ENCODE assay signal across 12 cellular contexts in the genomic region with DNA sequence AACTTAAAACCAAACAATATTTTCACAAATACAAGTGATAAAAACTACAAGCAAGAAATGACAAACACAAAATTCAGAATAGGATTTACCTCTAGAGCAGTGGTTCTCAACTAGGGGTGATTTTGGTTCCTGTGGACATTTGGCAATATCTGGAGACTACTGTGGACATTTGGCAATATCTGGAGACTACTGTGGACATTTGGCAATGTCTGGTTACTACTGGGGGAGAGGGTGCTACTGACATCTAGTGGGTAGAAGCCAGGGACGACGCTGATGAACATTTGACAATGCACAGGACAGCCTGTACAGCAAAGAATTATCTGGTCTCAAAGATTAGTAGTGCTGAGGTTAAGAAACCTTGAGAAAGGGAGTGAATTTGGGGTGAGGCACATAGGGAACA.
A peak's percentile ranks its signal among the peaks of the same experiment; 100 is the strongest.
DNase-seq lines count a peak whose midpoint lies in the region; ATAC-seq and TF ChIP-seq lines count a peak whose summit lies in the region.
"Had no signal": no experiment of that assay in that cellular context is flagged by ENCODE, and none has a peak within 500 bp of the region (broad histone marks: within the 10 kb centered on the region; RNA-seq: fewer than 3 reads in every experiment).

No MANE protein-coding gene starts in this region.

- H3K4me1 ChIP-seq in endodermal cell (ENCODE audit: control insufficient read depth, insufficient read depth, low read length), result no peaks in the 10 kb centered on the region
- H3K4me1 ChIP-seq: HAP-1 had no signal

- no peaks in the 10 kb centered on the region for H3K36me3 Mint-ChIP-seq in endodermal cell (ENCODE audit: low read depth)
- no peaks in the 10 kb centered on the region for H3K36me3 Mint-ChIP-seq in activated T-helper 1 cell treated with anti-CD3 and anti-CD28 coated beads, Interleukin-12 subunit alpha, Interleukin-12 subunit beta, Interleukin-2, Interleukin-4 antibody, amounts not matched to agents 30 ng/mL and 10 ng/mL and 1 ng/mL, durations not matched to agents 14 hours and 24 hours and 36 hours (ENCODE audit: low read depth)
- H3K36me3 Mint-ChIP-seq in activated naive CD4-positive, alpha-beta T cell treated with anti-CD3 and anti-CD28 coated beads, Interleukin-2, amount 50 U/mL, for 72 hours, result no peaks in the 10 kb centered on the region

- H3K36me3 ChIP-seq in endodermal cell (ENCODE audit: control insufficient read depth, insufficient read depth, low read length), result no peaks in the 10 kb centered on the region
- H3K36me3 ChIP-seq: BLaER1 treated with 17β-estradiol and CSF1 and Interleukin-3, amounts not matched to agents 10 nM and 100 nM; HAP-1 had no signal

- no peak overlapping the region for H3K4me3 ChIP-seq in endodermal cell (ENCODE audit: low read length)
- no peak overlapping the region for H3K4me3 ChIP-seq in retinal pigment epithelial cell (ENCODE audit: low read length)
- H3K4me3 ChIP-seq: BLaER1 treated with 17β-estradiol and CSF1 and Interleukin-3, amounts not matched to agents 10 nM and 100 nM; HAP-1 had no signal

- DNase-seq in NCI-H2081 (lab: John Stamatoyannopoulos, UW) (peak; percentile 11 to 19), NCI-H2081 treated with DMSO at 0.1 percent for 48 hours (lab: John Stamatoyannopoulos, UW) (no peak), NCI-H82 treated with DMSO at 0.1 percent for 48 hours (lab: John Stamatoyannopoulos, UW; ENCODE audit: unreplicated experiment) (peak; percentile 7), endodermal cell (no peak), retinal pigment epithelial cell (ENCODE audit: low read depth) (no peak)
- DNase-seq in activated T-helper 1 cell treated with anti-CD3 and anti-CD28 coated beads, Interleukin-12 subunit alpha, Interleukin-12 subunit beta, Interleukin-2, Interleukin-4 antibody, amounts not matched to agents 30 ng/mL and 10 ng/mL and 1 ng/mL, durations not matched to agents 14 hours and 24 hours and 36 hours (ENCODE audit: low spot score), result no peak
- DNase-seq in activated naive CD4-positive, alpha-beta T cell treated with anti-CD3 and anti-CD28 coated beads, Interleukin-2, amount 50 U/mL, for 72 hours (ENCODE audit: low spot score in 2 of 2), result no peak
- DNase-seq: activated naive CD4-positive, alpha-beta T cell; NCI-H510A treated with DMSO at 0.1 percent for 48 hours had no signal

- intact Hi-C loops in activated T-helper 1 cell treated with anti-CD3 and anti-CD28 coated beads, Interleukin-12 subunit alpha, Interleukin-12 subunit beta, Interleukin-2, Interleukin-4 antibody, amounts not matched to agents 30 ng/mL and 10 ng/mL and 1 ng/mL, durations not matched to agents 14 hours and 24 hours and 36 hours (cut with micrococcal nuclease), result no loop called here

- H3K27me3 ChIP-seq in endodermal cell (ENCODE audit: control insufficient read depth, insufficient read depth, low read length, poor library complexity, severe bottlenecking), result no peaks in the 10 kb centered on the region

- H3K27ac Mint-ChIP-seq in endodermal cell, result no peak overlapping the region
- no peak overlapping the region for H3K27ac Mint-ChIP-seq in activated T-helper 1 cell treated with anti-CD3 and anti-CD28 coated beads, Interleukin-12 subunit alpha, Interleukin-12 subunit beta, Interleukin-2, Interleukin-4 antibody, amounts not matched to agents 30 ng/mL and 10 ng/mL and 1 ng/mL, durations not matched to agents 14 hours and 24 hours and 36 hours
- no peak overlapping the region for H3K27ac Mint-ChIP-seq in activated naive CD4-positive, alpha-beta T cell treated with anti-CD3 and anti-CD28 coated beads, Interleukin-2, amount 50 U/mL, for 72 hours

- no peaks in the 10 kb centered on the region for H3K27me3 Mint-ChIP-seq in endodermal cell (ENCODE audit: insufficient read depth)
- no peaks in the 10 kb centered on the region for H3K27me3 Mint-ChIP-seq in activated T-helper 1 cell treated with anti-CD3 and anti-CD28 coated beads, Interleukin-12 subunit alpha, Interleukin-12 subunit beta, Interleukin-2, Interleukin-4 antibody, amounts not matched to agents 30 ng/mL and 10 ng/mL and 1 ng/mL, durations not matched to agents 14 hours and 24 hours and 36 hours (ENCODE audit: insufficient read depth)

- 70% methylated on average over 2 of the region's 2 CpGs; no CpG with 5 or more reads in 1 of the 2 experiments for WGBS in endodermal cell (ENCODE audit: insufficient coverage in 1 of 2, insufficient read length in 1 of 2), 2 experiments

- H3K9me3 Mint-ChIP-seq in endodermal cell, result peaks cover 35% of the 10 kb centered on the region
- no peaks in the 10 kb centered on the region for H3K9me3 Mint-ChIP-seq in activated T-helper 1 cell treated with anti-CD3 and anti-CD28 coated beads, Interleukin-12 subunit alpha, Interleukin-12 subunit beta, Interleukin-2, Interleukin-4 antibody, amounts not matched to agents 30 ng/mL and 10 ng/mL and 1 ng/mL, durations not matched to agents 14 hours and 24 hours and 36 hours
- no peaks in the 10 kb centered on the region for H3K9me3 Mint-ChIP-seq in activated naive CD4-positive, alpha-beta T cell treated with anti-CD3 and anti-CD28 coated beads, Interleukin-2, amount 50 U/mL, for 72 hours

- peak; percentile 51 for TF ChIP-seq CTCF in endodermal cell (conservative IDR thresholded peaks at IDR 0.05)
- TF ChIP-seq CTCF in retinal pigment epithelial cell (conservative IDR thresholded peaks at IDR 0.05; ENCODE audit: low read depth, low read length), result peak; percentile 47

- H3K4me1 Mint-ChIP-seq in endodermal cell, result no peaks in the 10 kb centered on the region
- no peaks in the 10 kb centered on the region for H3K4me1 Mint-ChIP-seq in activated T-helper 1 cell treated with anti-CD3 and anti-CD28 coated beads, Interleukin-12 subunit alpha, Interleukin-12 subunit beta, Interleukin-2, Interleukin-4 antibody, amounts not matched to agents 30 ng/mL and 10 ng/mL and 1 ng/mL, durations not matched to agents 14 hours and 24 hours and 36 hours (ENCODE audit: low read depth)

- no peak overlapping the region for H3K9ac ChIP-seq in endodermal cell (ENCODE audit: extremely low read depth, low read length, poor library complexity, severe bottlenecking)
- H3K9ac ChIP-seq: BLaER1 treated with 17β-estradiol and CSF1 and Interleukin-3, amounts not matched to agents 10 nM and 100 nM had no signal

- ATAC-seq in GM21360 (IDR thresholded peaks at IDR 0.05; ENCODE audit: unreplicated experiment), result no peak
- ATAC-seq in activated naive CD4-positive, alpha-beta T cell treated with anti-CD3 and anti-CD28 coated beads, Interleukin-2, amount 50 U/mL, for 72 hours, result no peak

- no peaks in the 10 kb centered on the region for H3K9me3 ChIP-seq in endodermal cell (ENCODE audit: control insufficient read depth, low read length)
- H3K9me3 ChIP-seq: HAP-1 had no signal

- no peak overlapping the region for H3K4me3 Mint-ChIP-seq in endodermal cell
- no peak overlapping the region for H3K4me3 Mint-ChIP-seq in activated T-helper 1 cell treated with anti-CD3 and anti-CD28 coated beads, Interleukin-12 subunit alpha, Interleukin-12 subunit beta, Interleukin-2, Interleukin-4 antibody, amounts not matched to agents 30 ng/mL and 10 ng/mL and 1 ng/mL, durations not matched to agents 14 hours and 24 hours and 36 hours

- H3K27ac ChIP-seq in endodermal cell (ENCODE audit: low read depth, low read length), result no peak overlapping the region
- H3K27ac ChIP-seq: BLaER1 treated with 17β-estradiol and CSF1 and Interleukin-3, amounts not matched to agents 10 nM and 100 nM had no signal

Comparison
In these comparisons a context has a peak if more than half of its experiments do, and no peak if none do; other contexts are left out.
1. DNase-seq: peak in NCI-H2081 (2 of 2) and NCI-H82 treated with DMSO at 0.1 percent for 48 hours (single experiment); none in NCI-H2081 treated with DMSO at 0.1 percent for 48 hours (single experiment), endodermal cell (single experiment), retinal pigment epithelial cell (single experiment), activated T-helper 1 cell treated with anti-CD3 and anti-CD28 coated beads, Interleukin-12 subunit alpha, Interleukin-12 subunit beta, Interleukin-2, Interleukin-4 antibody, amounts not matched to agents 30 ng/mL and 10 ng/mL and 1 ng/mL, durations not matched to agents 14 hours and 24 hours and 36 hours (single experiment) and activated naive CD4-positive, alpha-beta T cell treated with anti-CD3 and anti-CD28 coated beads, Interleukin-2, amount 50 U/mL, for 72 hours (0 of 2).